ENCODE assay signal across 12 cellular contexts in the genomic region with DNA sequence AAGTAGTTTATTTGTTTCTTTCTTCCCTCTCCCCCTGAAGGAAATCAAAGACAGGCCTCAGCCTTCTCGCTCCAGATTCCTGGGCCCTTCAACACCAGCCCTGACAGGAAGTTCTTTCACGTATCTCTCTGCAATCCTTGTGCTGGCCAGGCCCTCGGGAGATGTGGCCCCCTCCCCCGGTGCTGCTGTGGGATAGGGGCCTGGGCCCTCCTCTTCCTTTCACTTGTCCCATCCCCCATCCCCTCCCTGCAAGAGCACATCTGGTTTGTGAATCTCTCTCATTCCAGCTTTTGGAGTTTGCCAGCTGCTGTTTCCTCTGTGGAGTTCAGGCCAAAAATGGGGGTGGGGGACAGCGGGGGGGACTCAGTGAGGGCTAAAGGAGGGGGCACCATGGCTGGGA. TPM values are rescaled to one million over a fixed set of nuclear protein-coding genes. Genes with fewer than 3 reads are reported as not detected.
DNase-seq lines count a peak whose midpoint lies in the region; ATAC-seq and TF ChIP-seq lines count a peak whose summit lies in the region.
"Had no signal": no experiment of that assay in that cellular context is flagged by ENCODE, and none has a peak within 500 bp of the region (broad histone marks: within the 10 kb centered on the region; RNA-seq: fewer than 3 reads in every experiment).

No MANE protein-coding gene starts in this region.

- TF ChIP-seq POLR2A in breast epithelium (IDR thresholded peaks at IDR 0.05) (no peak), sigmoid colon (IDR thresholded peaks at IDR 0.05) (no peak)

- CTCF ChIA-PET in CD4-positive, alpha-beta T cell (lab: Charles Lee), result interaction anchor here (1.0 kb wide), 1 partner anchor 11 kb away, joined by 4 read pairs; no protein-coding TSS in a partner anchor

- H3K4me1 Mint-ChIP-seq in CD4-positive, alpha-beta T cell (ENCODE audit: low read depth), result peaks cover 4% of the 10 kb centered on the region

- peak; percentile 73 for DNase-seq in ELF-1 (ENCODE audit: low read depth, low spot score)
- no peak for DNase-seq in breast epithelium (ENCODE audit: low spot score in 2 of 2)
- peak; percentile 73 for DNase-seq in sigmoid colon
- no peak for DNase-seq in NCI-H1048 (lab: John Stamatoyannopoulos, UW)
- DNase-seq in CD4-positive, alpha-beta T cell, result no peak
- DNase-seq in NCI-H446 (lab: John Stamatoyannopoulos, UW), result no peak
- DNase-seq: activated CD8-positive, alpha-beta memory T cell treated with anti-CD3 and anti-CD28 coated beads, Interleukin-2, amount 50 U/mL, for 48 hours had no signal

- H3K27me3 ChIP-seq in breast epithelium (no peaks in the 10 kb centered on the region), iPS-18a (ENCODE audit: control insufficient read depth, insufficient read depth, low read length) (no peaks in the 10 kb centered on the region), sigmoid colon (no peaks in the 10 kb centered on the region)
- H3K27me3 ChIP-seq in CD4-positive, alpha-beta T cell (ENCODE audit: control insufficient read depth, insufficient read depth, low read length), result no peaks in the 10 kb centered on the region
- H3K27me3 ChIP-seq: SJCRH30 had no signal

- no peak for TF ChIP-seq EP300 in sigmoid colon (IDR thresholded peaks at IDR 0.05)

- H3K9me3 ChIP-seq in breast epithelium, result no peaks in the 10 kb centered on the region
- H3K9me3 ChIP-seq in iPS-18a (ENCODE audit: control insufficient read depth, low read depth, low read length), result no peaks in the 10 kb centered on the region
- no peaks in the 10 kb centered on the region for H3K9me3 ChIP-seq in sigmoid colon
- no peaks in the 10 kb centered on the region for H3K9me3 ChIP-seq in CD4-positive, alpha-beta T cell (ENCODE audit: control insufficient read depth, low read length)
- H3K9me3 ChIP-seq: SJCRH30 had no signal

- TF ChIP-seq CTCF in breast epithelium (IDR thresholded peaks at IDR 0.05), result no peak
- no peak for TF ChIP-seq CTCF in sigmoid colon (IDR thresholded peaks at IDR 0.05)
- TF ChIP-seq CTCF in CD4-positive, alpha-beta T cell (IDR thresholded peaks at IDR 0.05), result no peak

- no peaks in the 10 kb centered on the region for H3K27me3 Mint-ChIP-seq in CD4-positive, alpha-beta T cell

- POLR2A ChIA-PET in CD4-positive, alpha-beta T cell (lab: Charles Lee), result no interaction called here

- H3K9ac ChIP-seq in iPS-18a (ENCODE audit: low read length), result peak overlapping the region; percentile 41

- H3K4me3 ChIP-seq in breast epithelium, result peak overlapping the region; percentile 3 to 59 (median 23)
- H3K4me3 ChIP-seq in iPS-18a (ENCODE audit: low read length), result peak overlapping the region; percentile 32
- H3K4me3 ChIP-seq in sigmoid colon, result peak overlapping the region in 3 of 4 donors; percentile 5 to 27 (median 20)
- H3K4me3 ChIP-seq: SJCRH30 had no signal

- no peak overlapping the region for H3K4me3 Mint-ChIP-seq in CD4-positive, alpha-beta T cell

- intact Hi-C loops in breast epithelium (cut with DNase I; ENCODE audit: low total_unique reads), result no loop called here
- intact Hi-C loops in sigmoid colon (cut with DNase I), result no loop called here
- intact Hi-C loops in CD4-positive, alpha-beta T cell (cut with DNase I, micrococcal nuclease), result no loop called here

- no peaks in the 10 kb centered on the region for H3K36me3 ChIP-seq in breast epithelium
- peaks cover 20% of the 10 kb centered on the region for H3K36me3 ChIP-seq in iPS-18a (ENCODE audit: control insufficient read depth, low read depth, low read length)
- peaks cover 0 to 24% (median 13%) of the 10 kb centered on the region in 4 donors for H3K36me3 ChIP-seq in sigmoid colon

- no peaks in the 10 kb centered on the region for H3K36me3 Mint-ChIP-seq in CD4-positive, alpha-beta T cell (ENCODE audit: low read depth)

- no peak overlapping the region for H3K27ac Mint-ChIP-seq in CD4-positive, alpha-beta T cell

- ATAC-seq in CD4-positive, alpha-beta T cell (ENCODE audit: poor library complexity), result no peak
- ATAC-seq in GM21423 (IDR thresholded peaks at IDR 0.05; ENCODE audit: unreplicated experiment), result no peak

- 47 to 78% methylated on average over 5 of the region's 5 CpGs for WGBS in sigmoid colon, 2 donors

- H3K4me1 ChIP-seq in breast epithelium (no peaks in the 10 kb centered on the region), iPS-18a (ENCODE audit: control insufficient read depth, low read depth, low read length) (peaks cover 48% of the 10 kb centered on the region), sigmoid colon (peaks cover 0 to 92% (median 80%) of the 10 kb centered on the region in 4 donors)

- H3K27ac ChIP-seq in breast epithelium (peak overlapping the region; percentile 76 to 93), iPS-18a (ENCODE audit: low read length) (peak overlapping the region; percentile 70), sigmoid colon (peak overlapping the region; percentile 92 to 99 (median 98))
- H3K27ac ChIP-seq in CD4-positive, alpha-beta T cell (ENCODE audit: low read depth, low read length), result no peak overlapping the region
- H3K27ac ChIP-seq: SJCRH30 had no signal

- H3K9me3 Mint-ChIP-seq in CD4-positive, alpha-beta T cell, result no peaks in the 10 kb centered on the region

RNA-seq across cellular contexts. Expression of a gene that starts 7.2 kb away (rescaled TPM):
- total RNA-seq in breast epithelium, result 100 to 1,000 TPM; 102 to 894 (median 240) TPM
- total RNA-seq in sigmoid colon, result 100 to 1,000 TPM; 147 to 262 (median 204) TPM
- 10 to 100 TPM; 11.4 to 57.9 (median 14.1) TPM for polyA plus RNA-seq in sigmoid colon
- total RNA-seq in CD4-positive, alpha-beta T cell, result 1 to 10 TPM; 6.6 to 8.5 TPM

RNA-seq across cellular contexts. Expression of a gene that starts 11.9 kb away (rescaled TPM):
- not detected for total RNA-seq in breast epithelium
- not detected for total RNA-seq in sigmoid colon
- polyA plus RNA-seq in sigmoid colon, result not detected
- total RNA-seq in CD4-positive, alpha-beta T cell, result not detected
- total RNA-seq: dermis microvascular lymphatic vessel endothelial cell, mesenteric fat pad had no signal

RNA-seq across cellular contexts. Expression of a gene that starts 24.3 kb away (rescaled TPM):
- 100 to 1,000 TPM; 139 to 147 (median 146) TPM for total RNA-seq in breast epithelium
- total RNA-seq in sigmoid colon, result 100 to 1,000 TPM; 105 to 163 (median 113) TPM
- polyA plus RNA-seq in sigmoid colon, result 100 to 1,000 TPM in 2 of 3 donors, 10 to 100 TPM in 1; 66.1 to 210 (median 123) TPM
- total RNA-seq in CD4-positive, alpha-beta T cell, result 100 to 1,000 TPM; 133 to 144 TPM

RNA-seq across cellular contexts. Expression of a gene that starts 46.6 kb away (rescaled TPM):
- total RNA-seq in breast epithelium, result 10 to 100 TPM in 2 of 3 donors, 1 to 10 TPM in 1; 9.0 to 33.2 (median 24.6) TPM
- 10 to 100 TPM; 24.8 to 28.9 (median 27.4) TPM for total RNA-seq in sigmoid colon
- polyA plus RNA-seq in sigmoid colon, result 1 to 10 TPM; 2.5 to 9.5 (median 5.4) TPM
- total RNA-seq in CD4-positive, alpha-beta T cell, result 1 to 10 TPM; 4.8 to 6.1 TPM

RNA-seq across cellular contexts. Expression of a gene that starts 56.9 kb away (rescaled TPM):
- total RNA-seq in breast epithelium (10 to 100 TPM in 2 of 3 donors, 1 to 10 TPM in 1; 6.9 to 13.3 (median 10.9) TPM), sigmoid colon (10 to 100 TPM; 11.5 to 13.6 (median 12.7) TPM)
- polyA plus RNA-seq in sigmoid colon, result 1 to 10 TPM in 1 of 3 donors, under 1 TPM in 2; 0.60 to 6.2 (median 0.92) TPM
- total RNA-seq in CD4-positive, alpha-beta T cell, result 1 to 10 TPM; 7.2 to 9.9 TPM

Comparison
In these comparisons a context has a peak if more than half of its experiments do, and no peak if none do; other contexts are left out.
1. DNase-seq: peak in ELF-1 (single experiment) and sigmoid colon (single experiment); none in breast epithelium (0 of 2), NCI-H1048 (single experiment), CD4-positive, alpha-beta T cell (0 of 10) and NCI-H446 (0 of 2).
2. RNA of a gene that starts 7.2 kb away (total RNA-seq): 102 to 894 TPM in breast epithelium and 147 to 262 TPM in sigmoid colon; 6.6 to 8.5 TPM in CD4-positive, alpha-beta T cell; every median in the first group is over 10 times any median in the second.
3. Peak in every context shown above with its lines, with median percentiles within 50 percentile points of each other: H3K4me3 ChIP-seq.